6 cellular contexts compared by ENCODE assay signal in genomic region chr19:45729774-45730388, GRCh38. TPM values are rescaled to one million over a fixed set of nuclear protein-coding genes. Genes with fewer than 3 reads are reported as not detected.
DNase-seq lines count a peak whose midpoint lies in the region; ATAC-seq and TF ChIP-seq lines count a peak whose summit lies in the region.

No MANE protein-coding gene starts in this region.

- no peak for DNase-seq in type B pancreatic cell (ENCODE audit: extremely low spot score, unreplicated experiment)
- no peak for DNase-seq in activated CD8-positive, alpha-beta memory T cell treated with anti-CD3 and anti-CD28 coated beads for 24 hours

- peak overlapping the region; percentile 99 for H3K4me3 Mint-ChIP-seq in type B pancreatic cell

- H3K27ac Mint-ChIP-seq in type B pancreatic cell: peak overlapping the region; percentile 94

- H3K9ac ChIP-seq in iPS-15b (ENCODE audit: low read depth, low read length): peak overlapping the region; percentile 87

- H3K27me3 Mint-ChIP-seq in type B pancreatic cell: no peaks in the 10 kb centered on the region

- no peak overlapping the region for H3K27ac ChIP-seq in DOHH2 (ENCODE audit: low read depth, low read length)

- peaks cover 17% of the 10 kb centered on the region for H3K4me1 Mint-ChIP-seq in type B pancreatic cell (ENCODE audit: unreplicated experiment)

- peaks cover 15% of the 10 kb centered on the region for H3K4me1 ChIP-seq in DOHH2 (ENCODE audit: control insufficient read depth, low read length)
- peaks cover 8% of the 10 kb centered on the region for H3K4me1 ChIP-seq in iPS-15b (ENCODE audit: control insufficient read depth, insufficient read depth, low read length)

- peak overlapping the region; percentile 91 for H3K4me2 ChIP-seq in DOHH2 (ENCODE audit: low read length)

- H3K9me3 ChIP-seq in DOHH2 (ENCODE audit: control insufficient read depth, insufficient read depth, low read length) (no peaks in the 10 kb centered on the region), iPS-15b (ENCODE audit: control insufficient read depth, insufficient read depth, low read length) (no peaks in the 10 kb centered on the region)

- H3K4me3 ChIP-seq in DOHH2 (ENCODE audit: low read length) (peak overlapping the region; percentile 89), iPS-15b (ENCODE audit: low read depth, low read length) (peak overlapping the region; percentile 88)

- ATAC-seq in SK-N-SH treated with all-trans-retinoic acid at 6 μM for 48 hours (peak; percentile 43), GM19324 (IDR thresholded peaks at IDR 0.05; ENCODE audit: low FRiP score, unreplicated experiment) (no peak)

- H3K36me3 Mint-ChIP-seq in type B pancreatic cell: no peaks in the 10 kb centered on the region

- peaks cover 4% of the 10 kb centered on the region for H3K36me3 ChIP-seq in DOHH2 (ENCODE audit: control insufficient read depth, low read length)
- no peaks in the 10 kb centered on the region for H3K36me3 ChIP-seq in iPS-15b (ENCODE audit: control insufficient read depth, insufficient read depth, low read length)

- no peaks in the 10 kb centered on the region for H4K20me1 ChIP-seq in DOHH2 (ENCODE audit: control insufficient read depth, insufficient read depth, low read depth, low read length)

- H3K9me3 Mint-ChIP-seq in type B pancreatic cell: no peaks in the 10 kb centered on the region

- peaks cover 3% of the 10 kb centered on the region; the same call in 1 of the 2 replicates for H3F3A ChIP-seq in DOHH2 (ENCODE audit: control insufficient read depth, insufficient read depth)

- H3K79me2 ChIP-seq in DOHH2 (ENCODE audit: control insufficient read depth, low read length): peaks cover 59% of the 10 kb centered on the region

- TF ChIP-seq CTCF in DOHH2 (IDR thresholded peaks at IDR 0.05; ENCODE audit: low read depth, low read length, poor library complexity, severe bottlenecking): no peak
- no peak for TF ChIP-seq CTCF in type B pancreatic cell (conservative IDR thresholded peaks at IDR 0.05)

- H3K27me3 ChIP-seq in DOHH2 (ENCODE audit: control insufficient read depth, low read length) (no peaks in the 10 kb centered on the region), iPS-15b (ENCODE audit: control insufficient read depth, insufficient read depth, low read length) (no peaks in the 10 kb centered on the region)

- no peaks in the 10 kb centered on the region for H3K9me2 ChIP-seq in DOHH2 (replicated peaks; ENCODE audit: control insufficient read depth, low read length)

TF ChIP-seq in SK-N-SH treated with all-trans-retinoic acid at 6 μM for 48 hours, 23 proteins besides CTCF, POLR2A, EP300 and RAD21:
- TF ChIP-seq GLIS3 (CRISPR knock-in tag; IDR thresholded peaks at IDR 0.05): no peak
- no peak for TF ChIP-seq OSR1 (CRISPR knock-in tag; IDR thresholded peaks at IDR 0.05)
- TF ChIP-seq ISL1 (CRISPR knock-in tag; IDR thresholded peaks at IDR 0.05): no peak
- TF ChIP-seq BACH2 (CRISPR knock-in tag; IDR thresholded peaks at IDR 0.05; ENCODE audit: borderline replicate concordance): no peak
- TF ChIP-seq, protein P1, sequence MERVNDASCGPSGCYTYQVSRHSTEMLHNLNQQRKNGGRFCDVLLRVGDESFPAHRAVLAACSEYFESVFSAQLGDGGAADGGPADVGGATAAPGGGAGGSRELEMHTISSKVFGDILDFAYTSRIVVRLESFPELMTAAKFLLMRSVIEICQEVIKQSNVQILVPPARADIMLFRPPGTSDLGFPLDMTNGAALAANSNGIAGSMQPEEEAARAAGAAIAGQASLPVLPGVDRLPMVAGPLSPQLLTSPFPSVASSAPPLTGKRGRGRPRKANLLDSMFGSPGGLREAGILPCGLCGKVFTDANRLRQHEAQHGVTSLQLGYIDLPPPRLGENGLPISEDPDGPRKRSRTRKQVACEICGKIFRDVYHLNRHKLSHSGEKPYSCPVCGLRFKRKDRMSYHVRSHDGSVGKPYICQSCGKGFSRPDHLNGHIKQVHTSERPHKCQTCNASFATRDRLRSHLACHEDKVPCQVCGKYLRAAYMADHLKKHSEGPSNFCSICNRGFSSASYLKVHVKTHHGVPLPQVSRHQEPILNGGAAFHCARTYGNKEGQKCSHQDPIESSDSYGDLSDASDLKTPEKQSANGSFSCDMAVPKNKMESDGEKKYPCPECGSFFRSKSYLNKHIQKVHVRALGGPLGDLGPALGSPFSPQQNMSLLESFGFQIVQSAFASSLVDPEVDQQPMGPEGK (CRISPR knock-in tag; IDR thresholded peaks at IDR 0.05; ENCODE audit: borderline replicate concordance): no peak
- TF ChIP-seq CSDC2 (CRISPR knock-in tag; IDR thresholded peaks at IDR 0.05): no peak
- TF ChIP-seq ARNTL (CRISPR knock-in tag; IDR thresholded peaks at IDR 0.05; ENCODE audit: borderline replicate concordance, low read depth): no peak
- TF ChIP-seq ZNF8 (CRISPR knock-in tag; IDR thresholded peaks at IDR 0.05): no peak
- no peak for TF ChIP-seq CSRNP3 (CRISPR knock-in tag; IDR thresholded peaks at IDR 0.05)
- no peak for TF ChIP-seq SNAI2 (CRISPR knock-in tag; IDR thresholded peaks at IDR 0.05)
- TF ChIP-seq, protein P2, sequence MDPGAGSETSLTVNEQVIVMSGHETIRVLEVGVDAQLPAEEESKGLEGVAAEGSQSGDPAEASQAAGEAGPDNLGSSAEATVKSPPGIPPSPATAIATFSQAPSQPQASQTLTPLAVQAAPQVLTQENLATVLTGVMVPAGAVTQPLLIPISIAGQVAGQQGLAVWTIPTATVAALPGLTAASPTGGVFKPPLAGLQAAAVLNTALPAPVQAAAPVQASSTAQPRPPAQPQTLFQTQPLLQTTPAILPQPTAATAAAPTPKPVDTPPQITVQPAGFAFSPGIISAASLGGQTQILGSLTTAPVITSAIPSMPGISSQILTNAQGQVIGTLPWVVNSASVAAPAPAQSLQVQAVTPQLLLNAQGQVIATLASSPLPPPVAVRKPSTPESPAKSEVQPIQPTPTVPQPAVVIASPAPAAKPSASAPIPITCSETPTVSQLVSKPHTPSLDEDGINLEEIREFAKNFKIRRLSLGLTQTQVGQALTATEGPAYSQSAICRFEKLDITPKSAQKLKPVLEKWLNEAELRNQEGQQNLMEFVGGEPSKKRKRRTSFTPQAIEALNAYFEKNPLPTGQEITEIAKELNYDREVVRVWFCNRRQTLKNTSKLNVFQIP (CRISPR knock-in tag; IDR thresholded peaks at IDR 0.05; ENCODE audit: borderline replicate concordance, low read depth): no peak
- no peak for TF ChIP-seq ZFP3 (CRISPR knock-in tag; IDR thresholded peaks at IDR 0.05)

RNA-seq across cellular contexts. Expression of gene FBXO46, which starts 0.8 kb away (rescaled TPM):
- 27.8 and 37.5 TPM in 2 replicates for total RNA-seq in type B pancreatic cell (ENCODE audit: low replicate concordance)

RNA-seq across cellular contexts. Expression of gene MEIOSIN, which starts 3.4 kb away (rescaled TPM):
- total RNA-seq in type B pancreatic cell (ENCODE audit: low replicate concordance): not detected in 2 replicates

RNA-seq across cellular contexts. Expression of gene QPCTL, which starts 37.4 kb away (rescaled TPM):
- total RNA-seq in type B pancreatic cell (ENCODE audit: low replicate concordance): 8.2 and 9.4 TPM in 2 replicates

RNA-seq across cellular contexts. Expression of gene SNRPD2, which starts 38.1 kb away (rescaled TPM):
- total RNA-seq in type B pancreatic cell (ENCODE audit: low replicate concordance): 397 and 471 TPM in 2 replicates

RNA-seq across cellular contexts. Expression of gene SIX5, which starts 39.2 kb away (rescaled TPM):
- total RNA-seq in type B pancreatic cell (ENCODE audit: low replicate concordance): 19.7 and 38.0 TPM in 2 replicates
